Comparison of ENCODE assay signal across 12 cellular contexts in the genomic region with DNA sequence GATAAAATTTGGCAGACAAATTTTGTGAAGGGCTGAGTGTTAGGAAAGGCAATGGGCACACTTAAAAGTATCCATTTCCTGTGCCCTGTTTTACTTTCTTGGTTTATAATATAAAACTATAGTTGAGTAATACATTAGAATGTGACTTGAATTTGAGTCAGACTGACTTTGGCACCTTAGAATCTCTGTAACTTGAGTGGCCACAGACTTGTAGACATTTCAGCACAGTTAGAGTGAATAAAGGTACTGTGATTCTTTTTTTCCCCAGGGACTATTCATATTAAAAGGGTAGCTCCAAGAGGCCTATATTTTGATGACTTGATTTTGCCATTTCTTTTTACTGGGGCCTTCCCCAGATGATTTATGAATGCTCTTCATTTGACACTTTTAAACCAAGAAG. TPM values are rescaled to one million over a fixed set of nuclear protein-coding genes. Genes with fewer than 3 reads are reported as not detected.
A peak's percentile ranks its signal among the peaks of the same experiment; 100 is the strongest.
DNase-seq lines count a peak whose midpoint lies in the region; ATAC-seq and TF ChIP-seq lines count a peak whose summit lies in the region.
"Had no signal": no experiment of that assay in that cellular context is flagged by ENCODE, and none has a peak within 500 bp of the region (broad histone marks: within the 10 kb centered on the region; RNA-seq: fewer than 3 reads in every experiment).

No MANE protein-coding gene starts in this region.

- no peak overlapping the region for H3K4me3 ChIP-seq in RWPE2 (ENCODE audit: severe bottlenecking)
- H3K4me3 ChIP-seq in gastrocnemius medialis: no peak overlapping the region
- no peak overlapping the region for H3K4me3 ChIP-seq in H7 (ENCODE audit: insufficient read depth, low read depth, low read length)
- H3K4me3 ChIP-seq: heart left ventricle had no signal

- H3K27me3 ChIP-seq in RWPE2 (ENCODE audit: insufficient read depth, poor library complexity, severe bottlenecking) (no peaks in the 10 kb centered on the region), gastrocnemius medialis (no peaks in the 10 kb centered on the region), H7 (ENCODE audit: control insufficient read depth, insufficient read depth, low read length) (no peaks in the 10 kb centered on the region)
- H3K27me3 ChIP-seq: heart left ventricle had no signal

- ATAC-seq in RWPE2 (ENCODE audit: low read depth) (peak; percentile 94), gastrocnemius medialis (peak; percentile 70 to 81)
- ATAC-seq: heart left ventricle had no signal

- H3K27ac ChIP-seq in RWPE2 (ENCODE audit: poor library complexity, severe bottlenecking) (peak overlapping the region; percentile 36), epithelial cell of prostate (peak overlapping the region; percentile 60), gastrocnemius medialis (peak overlapping the region; percentile 75 to 85 (median 83))

- H3K4me1 ChIP-seq in RWPE2 (ENCODE audit: insufficient read depth, poor library complexity, severe bottlenecking) (peaks cover 11% of the 10 kb centered on the region), gastrocnemius medialis (peaks cover 79 to 82% of the 10 kb centered on the region in 2 donors)

- DNase-seq in GM03348 (ENCODE audit: low spot score) (peak; percentile 50), RWPE2 (ENCODE audit: low spot score) (no peak), epithelial cell of prostate (ENCODE audit: low read depth, low spot score) (no peak), gastrocnemius medialis (no peak), H7 (no peak), DMS53 (lab: John Stamatoyannopoulos, UW) (no peak), activated gamma-delta T cell (lab: John Stamatoyannopoulos, UW) (no peak), SHP77 (lab: John Stamatoyannopoulos, UW) (no peak)
- DNase-seq: heart left ventricle; NCI-H1105 treated with DMSO at 0.1 percent for 48 hours; stimulated activated CD4-positive, alpha-beta T cell treated with anti-CD3 and anti-CD28 coated beads, Interleukin-12 subunit alpha, Interleukin-12 subunit beta, amount 100 ng/mL, for 4 hours had no signal

- H3K36me3 ChIP-seq in RWPE2 (ENCODE audit: low read depth) (peaks cover 44% of the 10 kb centered on the region), gastrocnemius medialis (no peaks in the 10 kb centered on the region), H7 (replicated peaks; ENCODE audit: control insufficient read depth, insufficient read depth, low read length) (no peaks in the 10 kb centered on the region)

- TF ChIP-seq CTCF in RWPE2 (IDR thresholded peaks at IDR 0.05; ENCODE audit: poor library complexity, severe bottlenecking) (no peak), gastrocnemius medialis (IDR thresholded peaks at IDR 0.05 in 4 of 5, conservative IDR thresholded peaks at IDR 0.05 in 1 of 5) (no peak)

- TF ChIP-seq POLR2A in gastrocnemius medialis (IDR thresholded peaks at IDR 0.05): no peak

- H3K9me3 ChIP-seq in RWPE2 (ENCODE audit: severe bottlenecking) (no peaks in the 10 kb centered on the region), gastrocnemius medialis (no peaks in the 10 kb centered on the region)
- H3K9me3 ChIP-seq: heart left ventricle had no signal

- intact Hi-C loops in gastrocnemius medialis (cut with DNase I; ENCODE audit: low total_unique reads): no loop called here

- in situ Hi-C loops in gastrocnemius medialis (cut with MboI; ENCODE audit: low sequenced_read_pairs in 4 of 4): no loop called here

RNA-seq across cellular contexts. Expression of a gene that starts 22.4 kb away (rescaled TPM):
- total RNA-seq in gastrocnemius medialis: 10 to 100 TPM; 31.4 to 64.2 (median 58.7) TPM
- total RNA-seq in H7 (2014; rRNA removed; shearing (Covaris generic)): 25.1 and 29.9 TPM in 2 replicates

RNA-seq across cellular contexts. Expression of a gene that starts 26.4 kb away (rescaled TPM):
- total RNA-seq in gastrocnemius medialis: 1 to 10 TPM; 4.2 to 8.9 (median 6.5) TPM
- total RNA-seq in H7 (2014; rRNA removed; shearing (Covaris generic)): 0.17 TPM in 1 of 2 replicates, not detected in the other
- total RNA-seq: subcutaneous adipose tissue had no signal

RNA-seq across cellular contexts. Expression of a gene that starts 41.6 kb away (rescaled TPM):
- total RNA-seq in gastrocnemius medialis: under 1 TPM in 1 of 4 donors, not detected in 3; 0.51 TPM
- total RNA-seq in H7 (2014; rRNA removed; shearing (Covaris generic)): 0.14 TPM in 1 of 2 replicates, not detected in the other
